Comparison of ENCODE assay signal across 17 cellular contexts in genomic region chr5:53397141-53397794, GRCh38.
DNase-seq lines count a peak whose midpoint lies in the region; ATAC-seq and TF ChIP-seq lines count a peak whose summit lies in the region.
"Had no signal": no experiment of that assay in that cellular context is flagged by ENCODE, and none has a peak within 500 bp of the region (broad histone marks: within the 10 kb centered on the region; RNA-seq: fewer than 3 reads in every experiment).

No MANE protein-coding gene starts in this region.

- H3K36me3 ChIP-seq in SK-N-SH (replicated peaks in 1 of 2; ENCODE audit: control insufficient read depth in 1 of 2, insufficient read depth in 2 of 2, low read length in 1 of 2): no peaks in the 10 kb centered on the region
- no peaks in the 10 kb centered on the region for H3K36me3 ChIP-seq in fibroblast of lung (ENCODE audit: control insufficient read depth, insufficient read depth, low read length)
- H3K36me3 ChIP-seq in BE2C: no peaks in the 10 kb centered on the region
- H3K36me3 ChIP-seq: BLaER1 had no signal

- in situ Hi-C loops in KBM-7 (cut with MboI; ENCODE audit: low pct_unique_long_range_greater_than_20kb, low sequenced_read_pairs): no loop called here

- no peak for DNase-seq in SK-N-SH
- DNase-seq in RPMI7951 (ENCODE audit: low read depth): peak; percentile 29
- no peak for DNase-seq in fibroblast of lung (ENCODE audit: low read depth in 2 of 2)
- DNase-seq in BE2C: no peak
- DNase-seq in KBM-7: no peak
- DNase-seq: CD8-positive, alpha-beta memory T cell; NCI-H1436; NCI-H2029 treated with DMSO at 0.1 percent for 48 hours; NCI-H2171 treated with DMSO at 0.1 percent for 48 hours; NCI-H510A; NCI-H774 had no signal

- no peak for TF ChIP-seq CTCF in SK-N-SH (IDR thresholded peaks at IDR 0.05)
- no peak for TF ChIP-seq CTCF in fibroblast of lung (conservative IDR thresholded peaks at IDR 0.05 in 1 of 2, IDR thresholded peaks at IDR 0.05 in 1 of 2; ENCODE audit: low read depth in 1 of 2, low read length in 2 of 2)
- no peak for TF ChIP-seq CTCF in BE2C (IDR thresholded peaks at IDR 0.05; ENCODE audit: low read depth, low read length)

- H3K4me1 ChIP-seq in SK-N-SH (ENCODE audit: control insufficient read depth in 1 of 2, insufficient read depth in 2 of 2, low read depth in 1 of 2, low read length in 1 of 2) (peaks cover 0 to 7% of the 10 kb centered on the region in 2 experiments; a peak in 1 of 4 replicates), fibroblast of lung (ENCODE audit: control insufficient read depth, extremely low read depth, insufficient read depth, low read length) (peaks cover 18% of the 10 kb centered on the region), BE2C (no peaks in the 10 kb centered on the region)
- H3K4me1 ChIP-seq: BLaER1 had no signal

- TF ChIP-seq RAD21 in SK-N-SH (IDR thresholded peaks at IDR 0.05; ENCODE audit: low read length): no peak

- WGBS in SK-N-SH (ENCODE audit: low lambda C conversion rate): 66% methylated on average over 5 of the region's 5 CpGs

- no peaks in the 10 kb centered on the region for H3K79me2 ChIP-seq in SK-N-SH (ENCODE audit: insufficient read depth)
- no peaks in the 10 kb centered on the region for H3K79me2 ChIP-seq in fibroblast of lung (ENCODE audit: control insufficient read depth, insufficient read depth, low read length)

- H3K9me3 ChIP-seq in SK-N-SH (peaks cover 3% of the 10 kb centered on the region; the same call in 1 of the 2 replicates), fibroblast of lung (ENCODE audit: control insufficient read depth, insufficient read depth, low read depth, low read length) (no peaks in the 10 kb centered on the region), BE2C (no peaks in the 10 kb centered on the region)
- H3K9me3 ChIP-seq: BLaER1 had no signal

- H2AFZ ChIP-seq in SK-N-SH (ENCODE audit: low read depth) (peak overlapping the region; percentile 48; the same call in 1 of the 2 replicates), fibroblast of lung (ENCODE audit: low read length) (no peak overlapping the region)

- H3K4me2 ChIP-seq in SK-N-SH: 0 out of 2 replicates have a peak overlapping the region, but pooled peaks have one; percentile 25
- no peak overlapping the region for H3K4me2 ChIP-seq in fibroblast of lung (ENCODE audit: extremely low read depth, insufficient read depth, low read length)
- H3K4me2 ChIP-seq: BLaER1 had no signal

- POLR2A ChIA-PET in SK-N-SH (lab: Yijun Ruan, JAX): no interaction called here

- H3K9ac ChIP-seq in SK-N-SH: no peak overlapping the region
- H3K9ac ChIP-seq in fibroblast of lung (ENCODE audit: insufficient read depth, low read length): no peak overlapping the region
- H3K9ac ChIP-seq: BLaER1 had no signal

- peak overlapping the region in 1 of 2 experiments; percentile 67; a peak in 2 of 4 replicates for H3K27ac ChIP-seq in SK-N-SH (ENCODE audit: low read depth in 2 of 2, low read length in 1 of 2)
- peak overlapping the region; percentile 74 for H3K27ac ChIP-seq in fibroblast of lung (ENCODE audit: insufficient read depth, low read length)
- H3K27ac ChIP-seq: 22Rv1, BLaER1 had no signal

- H4K20me1 ChIP-seq in SK-N-SH (ENCODE audit: insufficient read depth) (no peaks in the 10 kb centered on the region), fibroblast of lung (ENCODE audit: control insufficient read depth, extremely low read depth, insufficient read depth, low read length) (no peaks in the 10 kb centered on the region)
- H4K20me1 ChIP-seq: BLaER1 had no signal

- H3K27me3 ChIP-seq in SK-N-SH (ENCODE audit: insufficient read depth) (no peaks in the 10 kb centered on the region), fibroblast of lung (ENCODE audit: control insufficient read depth, insufficient read depth, low read length) (no peaks in the 10 kb centered on the region), BE2C (no peaks in the 10 kb centered on the region)
- H3K27me3 ChIP-seq: BLaER1 had no signal

- peaks cover 14% of the 10 kb centered on the region for H3F3A ChIP-seq in SK-N-SH (replicated peaks; ENCODE audit: insufficient read depth)

- CTCF ChIA-PET in SK-N-SH (lab: Yijun Ruan, JAX): no interaction called here

- no peak overlapping the region for H3K4me3 ChIP-seq in SK-N-SH (ENCODE audit: low read depth in 2 of 2, low read length in 1 of 2)
- no peak overlapping the region for H3K4me3 ChIP-seq in fibroblast of lung (replicated peaks in 1 of 4; ENCODE audit: control extremely low read depth in 1 of 4, insufficient read depth in 1 of 4, low read depth in 3 of 4, low read length in 4 of 4)
- no peak overlapping the region for H3K4me3 ChIP-seq in BE2C (ENCODE audit: low read depth, low read length)
- H3K4me3 ChIP-seq: BLaER1 had no signal

- ATAC-seq in SK-N-SH treated with all-trans-retinoic acid at 6 μM for 48 hours: no peak
- ATAC-seq in HG02870 (IDR thresholded peaks at IDR 0.05; ENCODE audit: unreplicated experiment): no peak
- ATAC-seq in GM21528 (IDR thresholded peaks at IDR 0.05; ENCODE audit: low FRiP score, unreplicated experiment): no peak
- ATAC-seq: Panc1 had no signal

- no peaks in the 10 kb centered on the region for H3K9me2 ChIP-seq in SK-N-SH

- TF ChIP-seq EP300 in SK-N-SH (IDR thresholded peaks at IDR 0.05; ENCODE audit: borderline replicate concordance in 1 of 2, low read depth in 1 of 2, low read length in 1 of 2): no peak

TF ChIP-seq in SK-N-SH, 30 proteins besides CTCF, POLR2A, EP300 and RAD21 (continues in another document):
- TF ChIP-seq MXI1 (IDR thresholded peaks at IDR 0.05; ENCODE audit: low read depth, low read length): no peak
- TF ChIP-seq IRF3 (IDR thresholded peaks at IDR 0.05; ENCODE audit: low read depth, low read length): no peak
- TF ChIP-seq PBX3 (IDR thresholded peaks at IDR 0.05): no peak
- no peak for TF ChIP-seq FOSL2 (IDR thresholded peaks at IDR 0.05; ENCODE audit: borderline replicate concordance, low read depth)
- TF ChIP-seq RCOR1 (IDR thresholded peaks at IDR 0.05; ENCODE audit: low read length): no peak
- TF ChIP-seq EZH2phosphoT487 (IDR thresholded peaks at IDR 0.05; ENCODE audit: borderline replicate concordance, low read depth): no peak
- no peak for TF ChIP-seq JUND (IDR thresholded peaks at IDR 0.05)
- no peak for TF ChIP-seq RXRA (IDR thresholded peaks at IDR 0.05; ENCODE audit: borderline replicate concordance, low read depth)
- no peak for TF ChIP-seq CHD2 (IDR thresholded peaks at IDR 0.05; ENCODE audit: low read length, partially characterized antibody)
- no peak for TF ChIP-seq FOXM1 (IDR thresholded peaks at IDR 0.05; ENCODE audit: low read depth)
- TF ChIP-seq NRF1 (IDR thresholded peaks at IDR 0.05; ENCODE audit: low read depth, low read length): no peak
- TF ChIP-seq ELF1 (IDR thresholded peaks at IDR 0.05): no peak

TF ChIP-seq in SK-N-SH treated with all-trans-retinoic acid at 6 μM for 48 hours, 23 proteins besides CTCF, POLR2A, EP300 and RAD21 (continues in another document):
- TF ChIP-seq ESRRG (CRISPR knock-in tag; IDR thresholded peaks at IDR 0.05) (no peak), PPARA (CRISPR knock-in tag; IDR thresholded peaks at IDR 0.05; ENCODE audit: borderline replicate concordance) (no peak), CSDC2 (CRISPR knock-in tag; IDR thresholded peaks at IDR 0.05) (no peak), ZNF70 (CRISPR knock-in tag; IDR thresholded peaks at IDR 0.05) (no peak), ARNTL (CRISPR knock-in tag; IDR thresholded peaks at IDR 0.05; ENCODE audit: borderline replicate concordance, low read depth) (no peak), ZNF8 (CRISPR knock-in tag; IDR thresholded peaks at IDR 0.05) (no peak), RARB (CRISPR knock-in tag; IDR thresholded peaks at IDR 0.05) (no peak), TOX (CRISPR knock-in tag; IDR thresholded peaks at IDR 0.05; ENCODE audit: borderline replicate concordance) (no peak), ZFP30 (CRISPR knock-in tag; IDR thresholded peaks at IDR 0.05) (no peak), SNAI2 (CRISPR knock-in tag; IDR thresholded peaks at IDR 0.05) (no peak), TCF4 (CRISPR knock-in tag; IDR thresholded peaks at IDR 0.05; ENCODE audit: borderline replicate concordance) (no peak), ZNF565 (CRISPR knock-in tag; conservative IDR thresholded peaks at IDR 0.05; ENCODE audit: low read depth) (no peak)
- TF ChIP-seq, protein P1, sequence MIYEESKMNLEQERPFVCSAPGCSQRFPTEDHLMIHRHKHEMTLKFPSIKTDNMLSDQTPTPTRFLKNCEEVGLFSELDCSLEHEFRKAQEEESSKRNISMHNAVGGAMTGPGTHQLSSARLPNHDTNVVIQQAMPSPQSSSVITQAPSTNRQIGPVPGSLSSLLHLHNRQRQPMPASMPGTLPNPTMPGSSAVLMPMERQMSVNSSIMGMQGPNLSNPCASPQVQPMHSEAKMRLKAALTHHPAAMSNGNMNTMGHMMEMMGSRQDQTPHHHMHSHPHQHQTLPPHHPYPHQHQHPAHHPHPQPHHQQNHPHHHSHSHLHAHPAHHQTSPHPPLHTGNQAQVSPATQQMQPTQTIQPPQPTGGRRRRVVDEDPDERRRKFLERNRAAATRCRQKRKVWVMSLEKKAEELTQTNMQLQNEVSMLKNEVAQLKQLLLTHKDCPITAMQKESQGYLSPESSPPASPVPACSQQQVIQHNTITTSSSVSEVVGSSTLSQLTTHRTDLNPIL (CRISPR knock-in tag; IDR thresholded peaks at IDR 0.05; ENCODE audit: low read depth): no peak
- TF ChIP-seq, protein P2, sequence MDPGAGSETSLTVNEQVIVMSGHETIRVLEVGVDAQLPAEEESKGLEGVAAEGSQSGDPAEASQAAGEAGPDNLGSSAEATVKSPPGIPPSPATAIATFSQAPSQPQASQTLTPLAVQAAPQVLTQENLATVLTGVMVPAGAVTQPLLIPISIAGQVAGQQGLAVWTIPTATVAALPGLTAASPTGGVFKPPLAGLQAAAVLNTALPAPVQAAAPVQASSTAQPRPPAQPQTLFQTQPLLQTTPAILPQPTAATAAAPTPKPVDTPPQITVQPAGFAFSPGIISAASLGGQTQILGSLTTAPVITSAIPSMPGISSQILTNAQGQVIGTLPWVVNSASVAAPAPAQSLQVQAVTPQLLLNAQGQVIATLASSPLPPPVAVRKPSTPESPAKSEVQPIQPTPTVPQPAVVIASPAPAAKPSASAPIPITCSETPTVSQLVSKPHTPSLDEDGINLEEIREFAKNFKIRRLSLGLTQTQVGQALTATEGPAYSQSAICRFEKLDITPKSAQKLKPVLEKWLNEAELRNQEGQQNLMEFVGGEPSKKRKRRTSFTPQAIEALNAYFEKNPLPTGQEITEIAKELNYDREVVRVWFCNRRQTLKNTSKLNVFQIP (CRISPR knock-in tag; IDR thresholded peaks at IDR 0.05; ENCODE audit: borderline replicate concordance, low read depth): no peak
